Comparison of ENCODE assay signal across 9 cellular contexts in genomic region chr20:47607208-47607613, GRCh38.
DNase-seq lines count a peak whose midpoint lies in the region; ATAC-seq, FAIRE-seq and TF ChIP-seq lines count a peak whose summit lies in the region.
"Had no signal": no experiment of that assay in that cellular context is flagged by ENCODE, and none has a peak within 500 bp of the region (broad histone marks: within the 10 kb centered on the region; RNA-seq: fewer than 3 reads in every experiment).

No MANE protein-coding gene starts in this region.

- peaks cover 46% of the 10 kb centered on the region for H3K36me3 Mint-ChIP-seq in activated T-helper 1 cell treated with anti-CD3 and anti-CD28 coated beads, Interleukin-12 subunit alpha, Interleukin-12 subunit beta, Interleukin-2, Interleukin-4 antibody, amounts not matched to agents 30 ng/mL and 10 ng/mL and 1 ng/mL, durations not matched to agents 14 hours and 24 hours and 36 hours (ENCODE audit: low read depth)
- H3K36me3 Mint-ChIP-seq in endothelial cell (ENCODE audit: low read depth, unreplicated experiment) = peaks cover 14% of the 10 kb centered on the region

- no peak overlapping the region for H3K56ac ChIP-seq in IMR-90 (ENCODE audit: extremely low read depth, insufficient read depth, low read length)

- H3K4me3 Mint-ChIP-seq in activated T-helper 1 cell treated with anti-CD3 and anti-CD28 coated beads, Interleukin-12 subunit alpha, Interleukin-12 subunit beta, Interleukin-2, Interleukin-4 antibody, amounts not matched to agents 30 ng/mL and 10 ng/mL and 1 ng/mL, durations not matched to agents 14 hours and 24 hours and 36 hours = peak overlapping the region; percentile 64
- no peak overlapping the region for H3K4me3 Mint-ChIP-seq in endothelial cell (ENCODE audit: unreplicated experiment)

- no peak for TF ChIP-seq RAD21 in IMR-90 (IDR thresholded peaks at IDR 0.05; ENCODE audit: low read length)

- in situ Hi-C loops in IMR-90 (cut with MboI; ENCODE audit: low sequenced_read_pairs) = no loop called here

- H3K4me3 ChIP-seq in IMR-90 (ENCODE audit: insufficient read depth, low read depth, low read length) = no peak overlapping the region
- no peak overlapping the region for H3K4me3 ChIP-seq in testis
- H3K4me3 ChIP-seq in kidney (ENCODE audit: low read length in 2 of 2) = no peak overlapping the region
- H3K4me3 ChIP-seq: SJCRH30 had no signal

- no peak overlapping the region for H2BK15ac ChIP-seq in IMR-90 (ENCODE audit: low read depth, low read length)

- no peaks in the 10 kb centered on the region for H3K9me3 ChIP-seq in IMR-90 (ENCODE audit: control insufficient read depth, insufficient read depth, low read length)
- H3K9me3 ChIP-seq in testis = no peaks in the 10 kb centered on the region
- H3K9me3 ChIP-seq in kidney (ENCODE audit: control insufficient read depth in 1 of 2, low read length in 2 of 2) = no peaks in the 10 kb centered on the region
- H3K9me3 ChIP-seq: SJCRH30 had no signal

- no peaks in the 10 kb centered on the region for H4K20me1 ChIP-seq in IMR-90 (ENCODE audit: insufficient read depth, low read length)

- CTCF ChIA-PET in IMR-90 (lab: Yijun Ruan, JAX) = no interaction called here

- peak overlapping the region; percentile 51 for H2BK5ac ChIP-seq in IMR-90 (ENCODE audit: low read depth, low read length, poor library complexity, severe bottlenecking)

- H2AK5ac ChIP-seq in IMR-90 (ENCODE audit: low read depth, low read length) = no peak overlapping the region

- no peak overlapping the region for H2AFZ ChIP-seq in IMR-90 (replicated peaks; ENCODE audit: low read length, poor library complexity)

- no peak for FAIRE-seq in kidney (lab: Jason Lieb, UNC)

- no peak for TF ChIP-seq CTCF in IMR-90 (conservative IDR thresholded peaks at IDR 0.05; ENCODE audit: low read depth, low read length)
- TF ChIP-seq CTCF in testis (IDR thresholded peaks at IDR 0.05) = no peak
- no peak for TF ChIP-seq CTCF in endothelial cell (IDR thresholded peaks at IDR 0.05; ENCODE audit: unreplicated experiment)
- TF ChIP-seq CTCF in kidney (IDR thresholded peaks at IDR 0.05; ENCODE audit: borderline replicate concordance, extremely low read depth, insufficient read depth) = no peak

- DNase-seq in CD1c-positive myeloid dendritic cell (ENCODE audit: extremely low spot score) (peak; percentile 60), IMR-90 (peak; percentile 56), iris pigment epithelial cell (ENCODE audit: low read depth) (peak; percentile 66), testis (no peak), endothelial cell (ENCODE audit: low spot score) (no peak), kidney (no peak)
- DNase-seq in activated T-helper 1 cell treated with anti-CD3 and anti-CD28 coated beads, Interleukin-12 subunit alpha, Interleukin-12 subunit beta, Interleukin-2, Interleukin-4 antibody, amounts not matched to agents 30 ng/mL and 10 ng/mL and 1 ng/mL, durations not matched to agents 14 hours and 24 hours and 36 hours (ENCODE audit: low spot score) = no peak
- DNase-seq: SJCRH30 had no signal

- H3K9me3 Mint-ChIP-seq in activated T-helper 1 cell treated with anti-CD3 and anti-CD28 coated beads, Interleukin-12 subunit alpha, Interleukin-12 subunit beta, Interleukin-2, Interleukin-4 antibody, amounts not matched to agents 30 ng/mL and 10 ng/mL and 1 ng/mL, durations not matched to agents 14 hours and 24 hours and 36 hours = no peaks in the 10 kb centered on the region
- no peaks in the 10 kb centered on the region for H3K9me3 Mint-ChIP-seq in endothelial cell (ENCODE audit: unreplicated experiment)

- POLR2A ChIA-PET in IMR-90 (lab: Charles Lee; ENCODE audit: unreplicated experiment) = no interaction called here

- ATAC-seq in IMR-90 (ENCODE audit: low read depth) (peak; percentile 52), HG03139 (IDR thresholded peaks at IDR 0.05; ENCODE audit: unreplicated experiment) (no peak)

- H3K27me3 Mint-ChIP-seq in activated T-helper 1 cell treated with anti-CD3 and anti-CD28 coated beads, Interleukin-12 subunit alpha, Interleukin-12 subunit beta, Interleukin-2, Interleukin-4 antibody, amounts not matched to agents 30 ng/mL and 10 ng/mL and 1 ng/mL, durations not matched to agents 14 hours and 24 hours and 36 hours (ENCODE audit: insufficient read depth) = no peaks in the 10 kb centered on the region
- peaks cover 2% of the 10 kb centered on the region for H3K27me3 Mint-ChIP-seq in endothelial cell (ENCODE audit: unreplicated experiment)

- peak overlapping the region in 1 of 2 experiments; percentile 61; a peak in 1 of 4 replicates for H4K8ac ChIP-seq in IMR-90 (ENCODE audit: low read depth in 2 of 2, low read length in 2 of 2)

- no peak overlapping the region for H3K4ac ChIP-seq in IMR-90 (ENCODE audit: low read depth, low read length)

- dilution Hi-C loops in IMR-90 (cut with HindIII; ENCODE audit: low sequenced_read_pairs, unreplicated experiment) = no loop called here

- no peak overlapping the region for H3K18ac ChIP-seq in IMR-90 (ENCODE audit: low read depth, low read length)

- H3K4me1 ChIP-seq in IMR-90 (ENCODE audit: control insufficient read depth, insufficient read depth, low read length) (peaks cover 7% of the 10 kb centered on the region), testis (no peaks in the 10 kb centered on the region), kidney (ENCODE audit: control insufficient read depth in 1 of 2, insufficient read depth in 1 of 2, low read depth in 1 of 2, low read length in 2 of 2) (peaks cover 0 to 2% of the 10 kb centered on the region in 2 donors)
- H3K4me1 ChIP-seq: SJCRH30 had no signal

- no peak overlapping the region for H3K9ac ChIP-seq in IMR-90 (ENCODE audit: low read depth, low read length)
- no peak overlapping the region for H3K9ac ChIP-seq in kidney (ENCODE audit: low read length in 2 of 2)

- peak overlapping the region; percentile 56; the same call in 1 of the 2 replicates for H3K4me2 ChIP-seq in IMR-90 (ENCODE audit: low read depth, low read length)

- no peak overlapping the region for H2BK20ac ChIP-seq in IMR-90 (ENCODE audit: low read depth, low read length)

- intact Hi-C loops in IMR-90 (cut with micrococcal nuclease) (loop anchor here (5.0 kb wide), 1 partner anchor 105 kb away; the partner anchor contains the start of gene NCOA3), testis (cut with DNase I; ENCODE audit: low total_unique reads) (no loop called here), kidney (cut with DNase I) (no loop called here)
- intact Hi-C loops in activated T-helper 1 cell treated with anti-CD3 and anti-CD28 coated beads, Interleukin-12 subunit alpha, Interleukin-12 subunit beta, Interleukin-2, Interleukin-4 antibody, amounts not matched to agents 30 ng/mL and 10 ng/mL and 1 ng/mL, durations not matched to agents 14 hours and 24 hours and 36 hours (cut with micrococcal nuclease) = loop anchor here (1.0 kb wide), 1 partner anchor 251 kb away; the partner anchor contains the start of gene ZMYND8

- TF ChIP-seq POLR2A in IMR-90 (IDR thresholded peaks at IDR 0.05; ENCODE audit: low read depth, low read length) (no peak), testis (IDR thresholded peaks at IDR 0.05) (no peak)

- H3K79me1 ChIP-seq in IMR-90 (ENCODE audit: low read depth in 1 of 2, low read length in 2 of 2) = peaks cover 13 to 42% of the 10 kb centered on the region in 2 experiments

- H3K9me1 ChIP-seq in IMR-90 (ENCODE audit: insufficient read depth, low read length) = peaks cover 2% of the 10 kb centered on the region; the same call in 1 of the 2 replicates

- no peak overlapping the region for H3K14ac ChIP-seq in IMR-90 (replicated peaks; ENCODE audit: low read depth, low read length)

- H3K27me3 ChIP-seq in IMR-90 (ENCODE audit: control insufficient read depth, insufficient read depth, low read length) (no peaks in the 10 kb centered on the region), testis (no peaks in the 10 kb centered on the region)
- H3K27me3 ChIP-seq: SJCRH30 had no signal

- H3K36me3 ChIP-seq in IMR-90 (ENCODE audit: control insufficient read depth, insufficient read depth, low read length) = no peaks in the 10 kb centered on the region
- no peaks in the 10 kb centered on the region for H3K36me3 ChIP-seq in testis (ENCODE audit: low read depth, missing control alignments)
- H3K36me3 ChIP-seq in kidney (ENCODE audit: control insufficient read depth in 1 of 2, insufficient read depth in 2 of 2, low read length in 2 of 2) = no peaks in the 10 kb centered on the region
- H3K36me3 ChIP-seq: SJCRH30 had no signal

- no TSS peak for BruUV-seq in IMR-90 (replicated peaks; lab: Mats Ljungman, UMichigan)

- no peak overlapping the region for H2AK9ac ChIP-seq in IMR-90 (replicated peaks; ENCODE audit: low read depth, low read length, poor library complexity)

- H3K27ac ChIP-seq in IMR-90 (ENCODE audit: insufficient read depth, low read length) = peak overlapping the region; percentile 37; the same call in 1 of the 2 replicates
- H3K27ac ChIP-seq in testis = no peak overlapping the region
- H3K27ac ChIP-seq in kidney (ENCODE audit: low read depth in 2 of 2, low read length in 2 of 2) = no peak overlapping the region
- H3K27ac ChIP-seq: SJCRH30 had no signal

- H4K5ac ChIP-seq in IMR-90 (ENCODE audit: low read depth, low read length) = no peak overlapping the region

- H3K4me1 Mint-ChIP-seq in activated T-helper 1 cell treated with anti-CD3 and anti-CD28 coated beads, Interleukin-12 subunit alpha, Interleukin-12 subunit beta, Interleukin-2, Interleukin-4 antibody, amounts not matched to agents 30 ng/mL and 10 ng/mL and 1 ng/mL, durations not matched to agents 14 hours and 24 hours and 36 hours (ENCODE audit: low read depth) = peaks cover 87% of the 10 kb centered on the region
- peaks cover 20% of the 10 kb centered on the region for H3K4me1 Mint-ChIP-seq in endothelial cell (ENCODE audit: unreplicated experiment)

- peak overlapping the region; percentile 93 for H3K27ac Mint-ChIP-seq in activated T-helper 1 cell treated with anti-CD3 and anti-CD28 coated beads, Interleukin-12 subunit alpha, Interleukin-12 subunit beta, Interleukin-2, Interleukin-4 antibody, amounts not matched to agents 30 ng/mL and 10 ng/mL and 1 ng/mL, durations not matched to agents 14 hours and 24 hours and 36 hours
- no peak overlapping the region for H3K27ac Mint-ChIP-seq in endothelial cell (ENCODE audit: unreplicated experiment)

- no peak overlapping the region for H2BK120ac ChIP-seq in IMR-90 (ENCODE audit: low read depth, low read length)

- no peak overlapping the region for H4K91ac ChIP-seq in IMR-90 (ENCODE audit: insufficient read depth, low read depth, low read length)

- H3K23ac ChIP-seq in IMR-90 (ENCODE audit: low read depth, low read length) = no peak overlapping the region

TF ChIP-seq in IMR-90, 13 proteins besides CTCF, POLR2A, EP300 and RAD21 (continues in another document):
- TF ChIP-seq USF2 (IDR thresholded peaks at IDR 0.05; ENCODE audit: low read depth, low read length) (no peak), FOS (IDR thresholded peaks at IDR 0.05; ENCODE audit: low read depth, low read length) (no peak), MAZ (IDR thresholded peaks at IDR 0.05; ENCODE audit: borderline replicate concordance, low read depth, low read length) (no peak)

Comparison
In these comparisons a context has a peak if more than half of its experiments do, and no peak if none do; other contexts are left out.
1. DNase-seq: peak in CD1c-positive myeloid dendritic cell (single experiment), IMR-90 (single experiment) and iris pigment epithelial cell (single experiment); none in activated T-helper 1 cell treated with anti-CD3 and anti-CD28 coated beads, Interleukin-12 subunit alpha, Interleukin-12 subunit beta, Interleukin-2, Interleukin-4 antibody, amounts not matched to agents 30 ng/mL and 10 ng/mL and 1 ng/mL, durations not matched to agents 14 hours and 24 hours and 36 hours (single experiment), testis (single experiment), endothelial cell (single experiment) and kidney (single experiment).
2. intact Hi-C loops: an anchor here in IMR-90 (5.0 kb wide) and activated T-helper 1 cell treated with anti-CD3 and anti-CD28 coated beads, Interleukin-12 subunit alpha, Interleukin-12 subunit beta, Interleukin-2, Interleukin-4 antibody, amounts not matched to agents 30 ng/mL and 10 ng/mL and 1 ng/mL, durations not matched to agents 14 hours and 24 hours and 36 hours (1.0 kb wide); none called in testis and kidney.